Comparison of ENCODE assay signal across 8 cellular contexts in the genomic region with DNA sequence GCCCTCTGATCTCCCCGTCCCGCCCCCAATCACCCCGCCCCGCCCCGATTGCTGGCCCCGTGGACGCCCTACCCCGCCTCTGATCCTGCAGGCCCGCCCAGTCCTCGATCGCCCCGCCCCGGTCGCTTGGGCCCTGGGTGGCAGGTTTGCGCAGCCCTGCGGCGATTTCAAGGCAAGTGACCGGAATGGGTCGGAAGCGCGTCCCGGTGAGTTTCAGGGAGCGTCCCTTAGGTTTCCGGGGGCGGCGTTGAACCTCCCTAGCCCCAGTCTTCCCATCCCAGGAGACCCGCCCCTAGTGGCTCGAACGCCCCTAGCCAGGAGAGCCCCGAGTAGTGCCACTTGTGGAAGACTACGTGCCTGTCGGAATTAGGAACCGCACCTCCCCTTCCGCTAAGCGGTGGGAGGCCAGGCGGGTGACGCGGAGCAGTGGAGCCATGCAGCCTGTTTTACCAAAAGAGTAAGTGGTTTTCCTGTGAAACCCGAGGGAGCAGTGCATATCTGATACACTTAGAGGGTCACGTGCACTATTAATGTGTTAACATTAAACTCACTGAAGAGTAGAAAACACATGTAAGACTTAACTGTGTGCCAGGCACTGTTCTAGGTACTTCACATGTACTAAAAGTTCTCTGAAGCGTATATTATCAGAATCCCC. TPM values are rescaled to one million over a fixed set of nuclear protein-coding genes. Genes with fewer than 3 reads are reported as not detected.
DNase-seq lines count a peak whose midpoint lies in the region; ATAC-seq, FAIRE-seq and TF ChIP-seq lines count a peak whose summit lies in the region.

No MANE protein-coding gene starts in this region.

- FAIRE-seq in keratinocyte (lab: Jason Lieb, UNC): peak; percentile 5

- ATAC-seq in GM18517 (IDR thresholded peaks at IDR 0.05; ENCODE audit: unreplicated experiment) (peak; percentile 72), HG03039 (IDR thresholded peaks at IDR 0.05; ENCODE audit: unreplicated experiment) (peak; percentile 78), WTC11 (peak; percentile 91)

- H3K27me3 ChIP-seq in A673 (replicated peaks; ENCODE audit: insufficient read depth, low read depth, low read length, poor library complexity): no peaks in the 10 kb centered on the region
- no peaks in the 10 kb centered on the region for H3K27me3 ChIP-seq in keratinocyte (ENCODE audit: control insufficient read depth, extremely low read depth, insufficient read depth, low read length)

- DNase-seq in A673 (ENCODE audit: low spot score): peak; percentile 90
- peak; percentile 11 for DNase-seq in NCI-H2171 treated with DMSO at 0.1 percent for 48 hours (lab: John Stamatoyannopoulos, UW)
- DNase-seq in WTC11 (ENCODE audit: low spot score): peak; percentile 97
- DNase-seq in caudate nucleus (lab: John Stamatoyannopoulos, UW): peak in 53 of 61 donors; percentile 1 to 59 (median 25)
- peak; percentile 25 for DNase-seq in keratinocyte (ENCODE audit: low read depth, low spot score)
- peak; percentile 65 to 86 for DNase-seq in stimulated activated CD4-positive, alpha-beta T cell treated with anti-CD3 and anti-CD28 coated beads, Interleukin-15, amount 100 ng/mL, for 1 hour (ENCODE audit: low read depth in 1 of 2, low spot score in 1 of 2)

- H3K36me3 Mint-ChIP-seq in WTC11: peaks cover 16% of the 10 kb centered on the region

- H3K9me1 ChIP-seq in keratinocyte (ENCODE audit: control insufficient read depth, extremely low read depth, insufficient read depth, low read length): no peaks in the 10 kb centered on the region

- POLR2A ChIA-PET in A673 (lab: Charles Lee; ENCODE audit: low non-redundant PET) (no interaction called here), WTC11 (lab: Charles Lee) (no interaction called here)

- dilution Hi-C loops in keratinocyte (cut with MboI; ENCODE audit: extremely low pct_ligation_motif_present, low sequenced_read_pairs): no loop called here

- peak overlapping the region; percentile 65 for H3K4me2 ChIP-seq in keratinocyte (ENCODE audit: control insufficient read depth, extremely low read depth, insufficient read depth, low read depth, low read length)

- H3K9ac ChIP-seq in keratinocyte (ENCODE audit: control insufficient read depth, extremely low read depth, insufficient read depth, low read length): peak overlapping the region; percentile 52

- H3K79me2 ChIP-seq in keratinocyte (ENCODE audit: control insufficient read depth, insufficient read depth, low read length): no peaks in the 10 kb centered on the region

- H4K20me1 ChIP-seq in keratinocyte (ENCODE audit: control insufficient read depth, extremely low read depth, insufficient read depth, low read length): no peaks in the 10 kb centered on the region

- CTCF ChIA-PET in A673 (lab: Charles Lee): no interaction called here
- CTCF ChIA-PET in WTC11 (lab: Charles Lee): interaction anchor here (0.7 to 1.1 kb wide), 3 partner anchors 29 to 142 kb away, joined by 3 to 4 read pairs (median 3); no protein-coding TSS in a partner anchor

- intact Hi-C loops in A673 (cut with micrococcal nuclease; ENCODE audit: unreplicated experiment): loop anchor here (5.0 kb wide), 1 partner anchor 108 kb away; no protein-coding TSS in a partner anchor

- H3K27ac Mint-ChIP-seq in WTC11: peak overlapping the region; percentile 87

- H3K27me3 Mint-ChIP-seq in WTC11 (ENCODE audit: low read depth): peaks cover 4% of the 10 kb centered on the region; the same call in 1 of the 2 replicates

- BruUV-seq in A673 (replicated peaks; lab: Mats Ljungman, UMichigan): TSS peak; percentile 73

- H3K36me3 ChIP-seq in A673 (ENCODE audit: insufficient read depth, low read length, poor library complexity, severe bottlenecking) (no peaks in the 10 kb centered on the region), keratinocyte (ENCODE audit: control insufficient read depth in 2 of 2, extremely low read depth in 1 of 2, insufficient read depth in 2 of 2, low read length in 2 of 2) (no peaks in the 10 kb centered on the region)

- H3K4me3 ChIP-seq in A673 (ENCODE audit: low read depth, low read length, poor library complexity, severe bottlenecking): peak overlapping the region; percentile 68
- H3K4me3 ChIP-seq in keratinocyte (ENCODE audit: control insufficient read depth in 2 of 3, extremely low read depth in 1 of 3, insufficient read depth in 2 of 3, low read depth in 1 of 3, low read length in 3 of 3): peak overlapping the region; percentile 56 to 76 (median 76)

- H3K4me3 Mint-ChIP-seq in WTC11: peak overlapping the region; percentile 96

- no peaks in the 10 kb centered on the region for H3K9me3 ChIP-seq in A673 (ENCODE audit: low read depth, low read length, poor library complexity, severe bottlenecking)
- no peaks in the 10 kb centered on the region for H3K9me3 ChIP-seq in keratinocyte (ENCODE audit: control insufficient read depth, low read depth, low read length)

- peak overlapping the region; percentile 87 for H2AFZ ChIP-seq in keratinocyte (ENCODE audit: control insufficient read depth, low read length)

- peaks cover 13% of the 10 kb centered on the region for H3K9me3 Mint-ChIP-seq in WTC11

- H3K27ac ChIP-seq in A673 (ENCODE audit: low read depth, low read length, poor library complexity, severe bottlenecking) (no peak overlapping the region), caudate nucleus (ENCODE audit: low read depth, low read length) (peak overlapping the region; percentile 68), keratinocyte (ENCODE audit: control insufficient read depth, insufficient read depth, low read length) (no peak overlapping the region)

- peaks cover 32% of the 10 kb centered on the region for H3K4me1 Mint-ChIP-seq in WTC11

- TF ChIP-seq CTCF in A673 (conservative IDR thresholded peaks at IDR 0.05; ENCODE audit: low read depth, low read length): peak; percentile 39; the same call in 1 of the 2 replicates
- TF ChIP-seq CTCF in WTC11 (IDR thresholded peaks at IDR 0.05): no peak
- TF ChIP-seq CTCF in keratinocyte (optimal IDR thresholded peaks at IDR 0.05 in 1 of 3, IDR thresholded peaks at IDR 0.05 in 1 of 3, conservative IDR thresholded peaks at IDR 0.05 in 1 of 3; ENCODE audit: extremely low read depth in 1 of 3, insufficient read depth in 2 of 3, low read length in 3 of 3): peak in 2 of 3 experiments; percentile 11 to 32

- H3K4me1 ChIP-seq in A673 (ENCODE audit: insufficient read depth, low read length, poor library complexity, severe bottlenecking) (no peaks in the 10 kb centered on the region), keratinocyte (ENCODE audit: control insufficient read depth, extremely low read depth, insufficient read depth, low read length) (peaks cover 2% of the 10 kb centered on the region)

TF ChIP-seq in WTC11, 78 proteins besides CTCF, POLR2A, EP300 and RAD21 (continues in another document):
- TF ChIP-seq, protein P1, sequence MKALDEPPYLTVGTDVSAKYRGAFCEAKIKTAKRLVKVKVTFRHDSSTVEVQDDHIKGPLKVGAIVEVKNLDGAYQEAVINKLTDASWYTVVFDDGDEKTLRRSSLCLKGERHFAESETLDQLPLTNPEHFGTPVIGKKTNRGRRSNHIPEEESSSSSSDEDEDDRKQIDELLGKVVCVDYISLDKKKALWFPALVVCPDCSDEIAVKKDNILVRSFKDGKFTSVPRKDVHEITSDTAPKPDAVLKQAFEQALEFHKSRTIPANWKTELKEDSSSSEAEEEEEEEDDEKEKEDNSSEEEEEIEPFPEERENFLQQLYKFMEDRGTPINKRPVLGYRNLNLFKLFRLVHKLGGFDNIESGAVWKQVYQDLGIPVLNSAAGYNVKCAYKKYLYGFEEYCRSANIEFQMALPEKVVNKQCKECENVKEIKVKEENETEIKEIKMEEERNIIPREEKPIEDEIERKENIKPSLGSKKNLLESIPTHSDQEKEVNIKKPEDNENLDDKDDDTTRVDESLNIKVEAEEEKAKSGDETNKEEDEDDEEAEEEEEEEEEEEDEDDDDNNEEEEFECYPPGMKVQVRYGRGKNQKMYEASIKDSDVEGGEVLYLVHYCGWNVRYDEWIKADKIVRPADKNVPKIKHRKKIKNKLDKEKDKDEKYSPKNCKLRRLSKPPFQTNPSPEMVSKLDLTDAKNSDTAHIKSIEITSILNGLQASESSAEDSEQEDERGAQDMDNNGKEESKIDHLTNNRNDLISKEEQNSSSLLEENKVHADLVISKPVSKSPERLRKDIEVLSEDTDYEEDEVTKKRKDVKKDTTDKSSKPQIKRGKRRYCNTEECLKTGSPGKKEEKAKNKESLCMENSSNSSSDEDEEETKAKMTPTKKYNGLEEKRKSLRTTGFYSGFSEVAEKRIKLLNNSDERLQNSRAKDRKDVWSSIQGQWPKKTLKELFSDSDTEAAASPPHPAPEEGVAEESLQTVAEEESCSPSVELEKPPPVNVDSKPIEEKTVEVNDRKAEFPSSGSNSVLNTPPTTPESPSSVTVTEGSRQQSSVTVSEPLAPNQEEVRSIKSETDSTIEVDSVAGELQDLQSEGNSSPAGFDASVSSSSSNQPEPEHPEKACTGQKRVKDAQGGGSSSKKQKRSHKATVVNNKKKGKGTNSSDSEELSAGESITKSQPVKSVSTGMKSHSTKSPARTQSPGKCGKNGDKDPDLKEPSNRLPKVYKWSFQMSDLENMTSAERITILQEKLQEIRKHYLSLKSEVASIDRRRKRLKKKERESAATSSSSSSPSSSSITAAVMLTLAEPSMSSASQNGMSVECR (CRISPR knock-in tag; IDR thresholded peaks at IDR 0.05; ENCODE audit: borderline replicate concordance): no peak
- TF ChIP-seq, protein P2, sequence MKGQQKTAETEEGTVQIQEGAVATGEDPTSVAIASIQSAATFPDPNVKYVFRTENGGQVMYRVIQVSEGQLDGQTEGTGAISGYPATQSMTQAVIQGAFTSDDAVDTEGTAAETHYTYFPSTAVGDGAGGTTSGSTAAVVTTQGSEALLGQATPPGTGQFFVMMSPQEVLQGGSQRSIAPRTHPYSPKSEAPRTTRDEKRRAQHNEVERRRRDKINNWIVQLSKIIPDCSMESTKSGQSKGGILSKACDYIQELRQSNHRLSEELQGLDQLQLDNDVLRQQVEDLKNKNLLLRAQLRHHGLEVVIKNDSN (CRISPR knock-in tag; IDR thresholded peaks at IDR 0.05): 0 out of 2 replicates have a peak, but pooled peaks have one; percentile 36
- TF ChIP-seq, protein P3, sequence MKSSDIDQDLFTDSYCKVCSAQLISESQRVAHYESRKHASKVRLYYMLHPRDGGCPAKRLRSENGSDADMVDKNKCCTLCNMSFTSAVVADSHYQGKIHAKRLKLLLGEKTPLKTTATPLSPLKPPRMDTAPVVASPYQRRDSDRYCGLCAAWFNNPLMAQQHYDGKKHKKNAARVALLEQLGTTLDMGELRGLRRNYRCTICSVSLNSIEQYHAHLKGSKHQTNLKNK (CRISPR knock-in tag; IDR thresholded peaks at IDR 0.05): no peak
- no peak for TF ChIP-seq RORB (CRISPR knock-in tag; IDR thresholded peaks at IDR 0.05)

RNA-seq across cellular contexts. Expression of gene TEC, which starts 0.3 kb away (rescaled TPM):
- total RNA-seq in A673 (2021) (6.8 and 6.9 TPM in 2 replicates), WTC11 (2021) (8.8 to 10.5 TPM (median 9.2 TPM) in 3 replicates)
- 0.20 to 0.39 TPM (median 0.26 TPM) in 3 replicates for polyA plus RNA-seq in keratinocyte
- 3.4 TPM for polyA plus RNA-seq in keratinocyte (2011; ENCODE audit: low read depth)
- 0.27 and 0.30 TPM in 2 replicates for polyA plus RNA-seq in keratinocyte (2011; cell fraction: cytosol; rRNA removed)
- polyA plus RNA-seq in keratinocyte (2011; cell fraction: nucleus; rRNA removed): 0.61 and 0.89 TPM in 2 replicates
- 0.25 and 2.6 TPM in 2 replicates for polyA plus RNA-seq in keratinocyte (2012; ENCODE audit: low replicate concordance)
- polyA minus RNA-seq in keratinocyte: 0.82 to 1.6 TPM in 2 of 3 replicates, not detected in the other
- polyA minus RNA-seq in keratinocyte (2011; cell fraction: cytosol; rRNA and poly(A)+ RNA removed): not detected
- 0.53 and 2.8 TPM in 2 replicates for polyA minus RNA-seq in keratinocyte (2011; cell fraction: nucleus; rRNA and poly(A)+ RNA removed)

Comparison
In these comparisons a context has a peak if more than half of its experiments do, and no peak if none do; other contexts are left out.
1. DNase-seq: peak in every context shown above with its lines; median percentile 97 in WTC11; 90 in A673; 76 in stimulated activated CD4-positive, alpha-beta T cell treated with anti-CD3 and anti-CD28 coated beads, Interleukin-15, amount 100 ng/mL, for 1 hour; 25 in caudate nucleus; 25 in keratinocyte; 11 in NCI-H2171 treated with DMSO at 0.1 percent for 48 hours.